Comparison of ENCODE assay signal across 33 cellular contexts in genomic region chr11:27310182-27310581, GRCh38.
"Had no signal": no experiment of that assay in that cellular context is flagged by ENCODE, and none has a peak within 500 bp of the region (broad histone marks: within the 10 kb centered on the region; RNA-seq: fewer than 3 reads in every experiment).

No MANE protein-coding gene starts in this region.

- DNase-seq: activated effector memory CD4-positive, alpha-beta T cell treated with anti-CD3 and anti-CD28 coated beads, Interleukin-2, amount 50 U/mL, for 16 hours; activated effector memory CD4-positive, alpha-beta T cell treated with Interleukin-2 at 50 U/mL for 16 hours; activated gamma-delta T cell; activated gamma-delta T cell treated with Interleukin-2 at 50 U/mL for 16 hours; activated naive CD4-positive, alpha-beta T cell; activated naive CD4-positive, alpha-beta T cell treated with anti-CD3 and anti-CD28 coated beads for 36 hours; activated naive CD4-positive, alpha-beta T cell treated with anti-CD3 and anti-CD28 coated beads, Interleukin-2, amount 10 ng/mL, durations not matched to agents 7 days and 5 days; activated naive CD4-positive, alpha-beta T cell treated with anti-CD3 and anti-CD28 coated beads, Interleukin-2, amount 50 U/mL, for 16 hours; activated naive CD4-positive, alpha-beta T cell treated with Interleukin-2 at 50 U/mL for 16 hours; activated naive CD8-positive, alpha-beta T cell treated with anti-CD3 and anti-CD28 coated beads for 36 hours; activated naive CD8-positive, alpha-beta T cell treated with anti-CD3 and anti-CD28 coated beads, Interleukin-2, amount 10 ng/mL, durations not matched to agents 7 days and 5 days; activated naive CD8-positive, alpha-beta T cell treated with anti-CD3 and anti-CD28 coated beads, Interleukin-2, amount 50 U/mL, for 24 hours; activated T-cell treated with anti-CD3 and anti-CD28 coated beads, Interleukin-2, amount 50 U/mL, for 24 hours; activated T-cell treated with anti-CD3 and anti-CD28 coated beads, Interleukin-2, amount 50 U/mL, for 4 hours; activated T-cell treated with anti-CD3 and anti-CD28 coated beads, Interleukin-2, amount 50 U/mL, for 48 hours; activated T-cell treated with anti-CD3 and anti-CD28 coated beads, Interleukin-2, amount 50 U/mL, for 72 hours; adrenal gland; amniotic stem cell; amygdala; anterior cingulate cortex; aorta; body of pancreas; brain microvascular endothelial cell; caudate nucleus; central memory CD4-positive, alpha-beta T cell had no signal

- H3K9me3 ChIP-seq: adrenal gland, ascending aorta, body of pancreas had no signal

- ATAC-seq: activated naive CD4-positive, alpha-beta T cell treated with anti-CD3 and anti-CD28 coated beads, Interleukin-2, amount 50 U/mL, for 72 hours; activated naive CD8-positive, alpha-beta T cell treated with anti-CD3 and anti-CD28 coated beads, Interleukin-2, amount 50 U/mL, for 24 hours; activated T-cell treated with anti-CD3 and anti-CD28 coated beads, Interleukin-2, amount 50 U/mL, for 4 hours; activated T-cell treated with anti-CD3 and anti-CD28 coated beads, Interleukin-2, amount 50 U/mL, for 72 hours; activated T-helper 17 cell treated with anti-CD3 and anti-CD28 coated beads, Interleukin-2, amount 50 U/mL, for 72 hours; body of pancreas had no signal

- H3K27ac ChIP-seq: adrenal gland, ascending aorta, body of pancreas, brain microvascular endothelial cell, breast epithelium, cardiac muscle cell had no signal

- H3K27me3 ChIP-seq: adrenal gland, ascending aorta, body of pancreas, brain microvascular endothelial cell, breast epithelium, cardiac muscle cell had no signal

- H3K36me3 ChIP-seq: adrenal gland, ascending aorta, brain microvascular endothelial cell, breast epithelium, cardiac muscle cell had no signal

- FAIRE-seq: astrocyte, bronchial epithelial cell, colon had no signal

- H3K4me3 ChIP-seq: adrenal gland, ascending aorta, body of pancreas, breast epithelium, cardiac muscle cell had no signal

- H3K4me1 ChIP-seq: adrenal gland, breast epithelium had no signal
